Comparison of ENCODE assay signal across 8 cellular contexts in the genomic region with DNA sequence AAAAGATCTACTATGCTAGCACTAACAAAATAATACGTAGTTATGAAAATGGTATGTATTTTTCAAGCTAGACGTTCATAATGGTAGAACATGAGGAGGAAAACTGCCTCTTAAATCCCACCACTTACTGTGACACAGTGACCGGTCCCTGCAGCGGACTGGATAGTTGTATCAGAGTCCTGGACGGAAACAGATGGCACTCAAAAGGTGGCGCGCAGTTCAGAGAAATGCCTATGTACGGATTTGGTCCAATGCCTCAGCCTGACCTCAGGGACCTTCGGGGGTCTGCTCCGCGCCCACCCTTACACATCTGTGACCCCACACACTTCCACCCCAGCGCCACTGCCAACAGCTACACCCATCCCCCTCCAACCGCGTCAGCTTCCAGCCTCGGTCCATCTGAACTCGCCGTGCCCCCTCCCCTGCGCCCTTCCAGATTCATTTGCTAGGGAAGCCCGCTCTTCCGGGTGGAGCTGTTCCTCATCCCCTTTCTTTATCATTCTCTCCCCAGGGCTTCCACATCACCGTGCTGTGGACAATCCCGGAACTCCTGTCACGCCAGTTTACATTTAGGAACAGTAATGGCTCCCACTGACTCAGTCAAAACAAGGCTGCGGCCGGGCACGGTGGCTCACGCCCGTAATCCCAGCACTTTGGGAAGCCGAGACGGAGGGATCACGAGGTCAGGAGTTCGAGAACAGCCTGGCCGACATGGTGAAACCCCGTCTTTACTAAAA. TPM values are rescaled to one million over a fixed set of nuclear protein-coding genes. Genes with fewer than 3 reads are reported as not detected.
A peak's percentile ranks its signal among the peaks of the same experiment; 100 is the strongest.
DNase-seq lines count a peak whose midpoint lies in the region; ATAC-seq and TF ChIP-seq lines count a peak whose summit lies in the region.

No MANE protein-coding gene starts in this region.

- peaks cover 11 to 36% of the 10 kb centered on the region in 2 donors for H3K4me1 ChIP-seq in ascending aorta
- H3K4me1 ChIP-seq in right cardiac atrium (ENCODE audit: control insufficient read depth, insufficient read depth, low read length): peaks cover 4% of the 10 kb centered on the region
- H3K4me1 ChIP-seq in rectal smooth muscle tissue (ENCODE audit: control insufficient read depth, insufficient read depth, low read length): peaks cover 14% of the 10 kb centered on the region

- H3K4me3 ChIP-seq in ascending aorta (peak overlapping the region; percentile 83 to 97), right cardiac atrium (ENCODE audit: low read length) (peak overlapping the region; percentile 59), rectal smooth muscle tissue (ENCODE audit: low read length) (peak overlapping the region; percentile 97)

- peak overlapping the region; percentile 91 for H3K9ac ChIP-seq in rectal smooth muscle tissue (ENCODE audit: low read length)

- H3K27ac ChIP-seq in ascending aorta (peak overlapping the region; percentile 86 to 97), right cardiac atrium (ENCODE audit: low read length) (peak overlapping the region; percentile 70), rectal smooth muscle tissue (ENCODE audit: low read depth, low read length) (peak overlapping the region; percentile 99)

- under 1% methylated on average over 34 of the region's 34 CpGs for WGBS in right cardiac atrium

- H3K9me3 ChIP-seq in ascending aorta: no peaks in the 10 kb centered on the region
- H3K9me3 ChIP-seq in right cardiac atrium (ENCODE audit: control insufficient read depth, low read length): no peaks in the 10 kb centered on the region

- DNase-seq in DMS 273 treated with DMSO at 0.1 percent for 48 hours (lab: John Stamatoyannopoulos, UW): peak; percentile 49
- DNase-seq in RPMI7951 (ENCODE audit: low read depth): peak; percentile 71
- peak in 1 of 2 donors; percentile 85 for DNase-seq in ascending aorta (ENCODE audit: low spot score in 2 of 2)
- peak; percentile 67 to 85 (median 85) for DNase-seq in right cardiac atrium

- intact Hi-C loops in ascending aorta (cut with DNase I): loop anchor here (5.0 to 10.0 kb wide), 3 partner anchors 581 to 1867 kb away; a partner anchor contains a TSS
- intact Hi-C loops in right cardiac atrium (cut with DNase I): no loop called here

- H3K27me3 ChIP-seq in ascending aorta (no peaks in the 10 kb centered on the region), right cardiac atrium (ENCODE audit: control insufficient read depth, insufficient read depth) (no peaks in the 10 kb centered on the region), rectal smooth muscle tissue (ENCODE audit: control insufficient read depth, insufficient read depth, low read length) (no peaks in the 10 kb centered on the region)

- TF ChIP-seq CTCF in ascending aorta (IDR thresholded peaks at IDR 0.05): no peak

- peak; percentile 7 for ATAC-seq in HG02759 (IDR thresholded peaks at IDR 0.05; ENCODE audit: unreplicated experiment)
- ATAC-seq in right cardiac atrium: peak; percentile 32 to 46
- no peak for ATAC-seq in HG03095 (IDR thresholded peaks at IDR 0.05; ENCODE audit: unreplicated experiment)
- no peak for ATAC-seq in GM21825 (IDR thresholded peaks at IDR 0.05; ENCODE audit: unreplicated experiment)

- peaks cover 23 to 35% of the 10 kb centered on the region in 2 donors for H3K36me3 ChIP-seq in ascending aorta
- H3K36me3 ChIP-seq in rectal smooth muscle tissue (ENCODE audit: control insufficient read depth, insufficient read depth, low read length): peaks cover 19% of the 10 kb centered on the region

RNA-seq across cellular contexts. Expression of a gene that starts 0.8 kb away (rescaled TPM):
- 7.1 and 9.0 TPM in 2 replicates for total RNA-seq in RPMI7951 (2014; rRNA removed; shearing (Covaris generic))
- total RNA-seq in ascending aorta (402 TPM), right cardiac atrium (10 to 100 TPM; 66.2 to 87.4 (median 71.4) TPM)
- polyA plus RNA-seq in right cardiac atrium: 77.5 TPM

RNA-seq across cellular contexts. Expression of a gene that starts 15.4 kb away (rescaled TPM):
- 0.88 and 1.4 TPM in 2 replicates for total RNA-seq in RPMI7951 (2014; rRNA removed; shearing (Covaris generic))
- total RNA-seq in ascending aorta (10.1 TPM), right cardiac atrium (1 to 10 TPM; 2.1 to 4.1 (median 2.7) TPM)
- 2.3 TPM for polyA plus RNA-seq in right cardiac atrium

RNA-seq across cellular contexts. Expression of a gene that starts 24.9 kb away (rescaled TPM):
- total RNA-seq in RPMI7951 (2014; rRNA removed; shearing (Covaris generic)): 1.1 and 1.7 TPM in 2 replicates
- total RNA-seq in ascending aorta (153 TPM), right cardiac atrium (10 to 100 TPM; 10.4 to 22.5 (median 12.8) TPM)
- 10.8 TPM for polyA plus RNA-seq in right cardiac atrium

RNA-seq across cellular contexts. Expression of a gene that starts 32.9 kb away (rescaled TPM):
- not detected in 2 replicates for total RNA-seq in RPMI7951 (2014; rRNA removed; shearing (Covaris generic))
- 58.4 TPM for total RNA-seq in ascending aorta
- 1 to 10 TPM; 2.4 to 3.0 (median 2.9) TPM for total RNA-seq in right cardiac atrium
- 3.6 TPM for polyA plus RNA-seq in right cardiac atrium

RNA-seq across cellular contexts. Expression of a gene that starts 54.4 kb away (rescaled TPM):
- total RNA-seq in RPMI7951 (2014; rRNA removed; shearing (Covaris generic)): not detected in 2 replicates
- total RNA-seq in ascending aorta (not detected), right cardiac atrium (not detected)
- polyA plus RNA-seq in right cardiac atrium: not detected

Comparison
In these comparisons a context has a peak if more than half of its experiments do, and no peak if none do; other contexts are left out.
1. ATAC-seq: peak in HG02759 (single experiment) and right cardiac atrium (2 of 2); none in HG03095 (single experiment) and GM21825 (single experiment).
2. Peak in every context shown above with its lines, with median percentiles within 50 percentile points of each other: H3K27ac ChIP-seq and H3K4me3 ChIP-seq.